8 cellular contexts compared by ENCODE assay signal in genomic region chr6:99822741-99823512, GRCh38.
DNase-seq lines count a peak whose midpoint lies in the region; ATAC-seq, FAIRE-seq and TF ChIP-seq lines count a peak whose summit lies in the region.

No MANE protein-coding gene starts in this region.

- H2AK5ac ChIP-seq in H1 (ENCODE audit: low read depth, low read length), result no peak overlapping the region

- ATAC-seq in GM19035 (IDR thresholded peaks at IDR 0.05; ENCODE audit: unreplicated experiment), result peak; percentile 72
- no peak for ATAC-seq in stimulated activated naive B cell treated with anti-CD40 and anti-IgM and Interleukin-4, amounts not matched to agents 10 μg/mL and 1 μg/mL and 100 μg/mL, for 72 hours (replicated peaks)

- TF ChIP-seq CTCF in D721Med (IDR thresholded peaks at IDR 0.05; ENCODE audit: insufficient read depth, missing control alignments) (peak; percentile 45), Peyer's patch (IDR thresholded peaks at IDR 0.05) (peak in 4 of 6 experiments; percentile 22 to 58 (median 42)), H1 (IDR thresholded peaks at IDR 0.05; ENCODE audit: control extremely low read depth in 1 of 3, insufficient read depth in 1 of 3, low read depth in 1 of 3, low read length in 3 of 3) (peak in 2 of 3 experiments; percentile 11 to 24; a peak in 2 of 4 replicates), stomach (IDR thresholded peaks at IDR 0.05) (peak in 1 of 7 experiments; percentile 43)

- peak; percentile 76 for TF ChIP-seq RAD21 in Ishikawa (IDR thresholded peaks at IDR 0.05; ENCODE audit: low read depth)
- peak; percentile 54 to 61 for TF ChIP-seq RAD21 in H1 (IDR thresholded peaks at IDR 0.05 in 1 of 2, conservative IDR thresholded peaks at IDR 0.05 in 1 of 2; ENCODE audit: low read depth in 2 of 2, low read length in 2 of 2)

- H4K5ac ChIP-seq in H1 (ENCODE audit: insufficient read length, low read depth, low read length), result no peak overlapping the region

- H3K56ac ChIP-seq in H1 (replicated peaks; ENCODE audit: insufficient read length, low read depth, low read length), result no peak overlapping the region

- FAIRE-seq in D721Med (lab: Jason Lieb, UNC) (no peak), H1 (lab: Jason Lieb, UNC) (no peak)

- no peak overlapping the region for H2BK15ac ChIP-seq in H1 (ENCODE audit: low read length)

- no peak overlapping the region for H3K4ac ChIP-seq in H1 (replicated peaks; ENCODE audit: insufficient read length, low read depth, low read length)

- peaks cover 2 to 6% of the 10 kb centered on the region in 2 donors for H3K9me3 Mint-ChIP-seq in stimulated activated naive B cell treated with anti-CD40 and anti-IgM and Interleukin-4, amounts not matched to agents 10 μg/mL and 1 μg/mL and 100 μg/mL, for 72 hours

- H3K9ac ChIP-seq in H1 (replicated peaks in 1 of 4; ENCODE audit: extremely low read depth in 1 of 4, low read depth in 3 of 4, low read length in 3 of 4) (no peak overlapping the region), mucosa of rectum (ENCODE audit: low read depth in 1 of 2, low read length in 2 of 2) (no peak overlapping the region)

- H3K4me3 Mint-ChIP-seq in stimulated activated naive B cell treated with anti-CD40 and anti-IgM and Interleukin-4, amounts not matched to agents 10 μg/mL and 1 μg/mL and 100 μg/mL, for 72 hours, result peak overlapping the region in 1 of 2 donors; percentile 35

- H3K4me3 ChIP-seq in Peyer's patch, result no peak overlapping the region
- peak overlapping the region; percentile 11 to 52 (median 26); a peak in 5 of 8 replicates for H3K4me3 ChIP-seq in H1 (ENCODE audit: extremely low read depth in 1 of 4, insufficient read depth in 2 of 4, low read depth in 3 of 4, low read length in 4 of 4)
- peak overlapping the region; percentile 23 to 30 for H3K4me3 ChIP-seq in mucosa of rectum (ENCODE audit: low read length in 2 of 2)
- no peak overlapping the region for H3K4me3 ChIP-seq in stomach

- H3K23me2 ChIP-seq in H1 (ENCODE audit: low read depth, low read length), result no peaks in the 10 kb centered on the region

- H3K4me2 ChIP-seq in H1 (ENCODE audit: insufficient read depth in 1 of 2, low read depth in 2 of 2, low read length in 2 of 2), result peak overlapping the region in 1 of 2 experiments; percentile 62; a peak in 3 of 4 replicates

- no peak overlapping the region for H2BK20ac ChIP-seq in H1 (ENCODE audit: low read length)

- H3K18ac ChIP-seq in H1 (ENCODE audit: extremely low read depth, low read length), result no peak overlapping the region

- H3K27me3 Mint-ChIP-seq in stimulated activated naive B cell treated with anti-CD40 and anti-IgM and Interleukin-4, amounts not matched to agents 10 μg/mL and 1 μg/mL and 100 μg/mL, for 72 hours, result peaks cover 26 to 35% of the 10 kb centered on the region in 2 donors

- no peak overlapping the region for H3K27ac ChIP-seq in Peyer's patch
- no peak overlapping the region for H3K27ac ChIP-seq in H1 (ENCODE audit: low read depth, low read length)
- H3K27ac ChIP-seq in mucosa of rectum (ENCODE audit: low read depth in 2 of 2, low read length in 2 of 2), result no peak overlapping the region
- H3K27ac ChIP-seq in stomach, result no peak overlapping the region

- no peaks in the 10 kb centered on the region for H3K79me1 ChIP-seq in H1 (ENCODE audit: low read depth, low read length)

- TF ChIP-seq POLR2A in Peyer's patch (IDR thresholded peaks at IDR 0.05) (no peak), H1 (IDR thresholded peaks at IDR 0.05; ENCODE audit: control extremely low read depth in 1 of 2, low read depth in 2 of 2, low read length in 2 of 2) (no peak), stomach (IDR thresholded peaks at IDR 0.05) (no peak)

- H3K14ac ChIP-seq in H1 (ENCODE audit: insufficient read length), result no peak overlapping the region

- H2BK5ac ChIP-seq in H1 (ENCODE audit: low read depth, low read length), result no peak overlapping the region

- DNase-seq in D721Med (ENCODE audit: insufficient read length, low spot score) (no peak), Peyer's patch (peak in 1 of 3 donors; percentile 45), H1 (ENCODE audit: low read depth in 1 of 2, low spot score in 2 of 2) (no peak), stomach (no peak)
- no peak for DNase-seq in stimulated activated naive B cell treated with anti-CD40 and anti-IgM and Interleukin-4, amounts not matched to agents 10 μg/mL and 1 μg/mL and 100 μg/mL, for 72 hours

- WGBS in H1 (ENCODE audit: extremely low coverage in 1 of 2, insufficient coverage in 1 of 2, insufficient read length in 1 of 2, insufficient replicate concordance in 2 of 2, low coverage in 1 of 2, low lambda C conversion rate in 2 of 2, missing lambda C conversion rate in 1 of 2), 2 experiments, result 66% methylated on average over 5 of the region's 5 CpGs; no CpG with 5 or more reads in 1 of the 2 experiments
- WGBS in stomach, 5 donors, result 15 to 34% (median 25%) methylated on average over 5 of the region's 5 CpGs

- H3K27ac Mint-ChIP-seq in stimulated activated naive B cell treated with anti-CD40 and anti-IgM and Interleukin-4, amounts not matched to agents 10 μg/mL and 1 μg/mL and 100 μg/mL, for 72 hours, result no peak overlapping the region

- no peak overlapping the region for H2BK12ac ChIP-seq in H1 (ENCODE audit: low read depth, low read length)

- H2AFZ ChIP-seq in H1 (ENCODE audit: low read length), result no peak overlapping the region

- H2BK120ac ChIP-seq in H1 (replicated peaks; ENCODE audit: low read depth, low read length), result no peak overlapping the region

- H3K4me1 ChIP-seq in Peyer's patch (no peaks in the 10 kb centered on the region), H1 (replicated peaks in 1 of 4; ENCODE audit: control insufficient read depth in 3 of 4, insufficient read depth in 4 of 4, low read length in 3 of 4) (peaks cover 0 to 5% (median 0%) of the 10 kb centered on the region in 4 experiments; a peak in 1 of 7 replicates), mucosa of rectum (ENCODE audit: control insufficient read depth in 2 of 2, insufficient read depth in 2 of 2, low read length in 2 of 2) (peaks cover 0 to 10% of the 10 kb centered on the region in 2 donors), stomach (peaks cover 0 to 7% (median 0%) of the 10 kb centered on the region in 4 donors)

- CTCF ChIA-PET in H1 (lab: Charles Lee; ENCODE audit: partially characterized antibody), result interaction anchor here (0.8 to 2.0 kb wide), 8 partner anchors 11 to 234 kb away, joined by 3 to 5 read pairs (median 3); no protein-coding TSS in a partner anchor

- H3K36me3 Mint-ChIP-seq in stimulated activated naive B cell treated with anti-CD40 and anti-IgM and Interleukin-4, amounts not matched to agents 10 μg/mL and 1 μg/mL and 100 μg/mL, for 72 hours, result no peaks in the 10 kb centered on the region

- no peaks in the 10 kb centered on the region for H3K9me3 ChIP-seq in Peyer's patch
- no peaks in the 10 kb centered on the region; a peak in 1 of 4 replicates for H3K9me3 ChIP-seq in H1 (ENCODE audit: insufficient read depth in 2 of 2, low read depth in 1 of 2, low read length in 1 of 2)
- no peaks in the 10 kb centered on the region for H3K9me3 ChIP-seq in mucosa of rectum (ENCODE audit: control insufficient read depth in 2 of 2, low read length in 2 of 2)
- H3K9me3 ChIP-seq in stomach, result no peaks in the 10 kb centered on the region

- TF ChIP-seq EP300 in Ishikawa (IDR thresholded peaks at IDR 0.05; ENCODE audit: borderline replicate concordance) (no peak), H1 (IDR thresholded peaks at IDR 0.05; ENCODE audit: borderline replicate concordance in 1 of 2, low read depth in 2 of 2, low read length in 2 of 2) (no peak), stomach (IDR thresholded peaks at IDR 0.05) (no peak)

- peaks cover 0 to 9% of the 10 kb centered on the region in 2 donors for H3K4me1 Mint-ChIP-seq in stimulated activated naive B cell treated with anti-CD40 and anti-IgM and Interleukin-4, amounts not matched to agents 10 μg/mL and 1 μg/mL and 100 μg/mL, for 72 hours

- H4K20me1 ChIP-seq in H1 (replicated peaks in 1 of 2; ENCODE audit: control insufficient read depth in 1 of 2, insufficient read depth in 2 of 2, low read length in 2 of 2), result no peaks in the 10 kb centered on the region

- H4K91ac ChIP-seq in H1 (replicated peaks; ENCODE audit: insufficient read length, low read length), result no peak overlapping the region

- H3K36me3 ChIP-seq in Peyer's patch (no peaks in the 10 kb centered on the region), H1 (ENCODE audit: control insufficient read depth in 2 of 4, insufficient read depth in 4 of 4, low read length in 3 of 4) (no peaks in the 10 kb centered on the region), mucosa of rectum (ENCODE audit: control insufficient read depth in 2 of 2, insufficient read depth in 2 of 2, low read length in 2 of 2) (no peaks in the 10 kb centered on the region), stomach (no peaks in the 10 kb centered on the region)

- POLR2A ChIA-PET in H1 (lab: Charles Lee; ENCODE audit: partially characterized antibody), result interaction anchor here (0.6 to 1.9 kb wide), 4 partner anchors 9 to 254 kb away, joined by 3 to 6 read pairs (median 4); partner anchors contain the start of gene CCNC

- no peak overlapping the region for H3K23ac ChIP-seq in H1 (ENCODE audit: insufficient read length)

- no peaks in the 10 kb centered on the region for H3K27me3 ChIP-seq in Peyer's patch
- H3K27me3 ChIP-seq in H1 (replicated peaks in 1 of 4; ENCODE audit: control insufficient read depth in 3 of 4, extremely low read depth in 1 of 4, insufficient read depth in 3 of 4, low read length in 3 of 4), result no peaks in the 10 kb centered on the region
- no peaks in the 10 kb centered on the region for H3K27me3 ChIP-seq in mucosa of rectum (ENCODE audit: control insufficient read depth in 2 of 2, insufficient read depth in 2 of 2, low read length in 2 of 2)
- H3K27me3 ChIP-seq in stomach, result peaks cover 0 to 32% (median 0%) of the 10 kb centered on the region in 3 donors

- no peak overlapping the region for H4K8ac ChIP-seq in H1 (ENCODE audit: extremely low read depth, insufficient read depth, low read length)

- H3K79me2 ChIP-seq in H1 (ENCODE audit: control insufficient read depth in 1 of 2, insufficient read depth in 2 of 2, low read length in 2 of 2), result no peaks in the 10 kb centered on the region

- intact Hi-C loops in stomach (cut with DNase I; ENCODE audit: low total_unique reads), result no loop called here

TF ChIP-seq in Ishikawa, 13 proteins besides CTCF, POLR2A, EP300 and RAD21 (continues in another document):
- TF ChIP-seq YY1 (IDR thresholded peaks at IDR 0.05; ENCODE audit: low read depth) (no peak), TEAD4 (IDR thresholded peaks at IDR 0.05) (no peak), NFIC (IDR thresholded peaks at IDR 0.05) (no peak), TAF1 (IDR thresholded peaks at IDR 0.05; ENCODE audit: low read depth) (no peak), EGR1 (IDR thresholded peaks at IDR 0.05) (no peak)

TF ChIP-seq in H1, 55 proteins besides CTCF, POLR2A, EP300 and RAD21 (continues in another document):
- TF ChIP-seq GABPA (IDR thresholded peaks at IDR 0.05; ENCODE audit: borderline replicate concordance, insufficient read depth, low read length), result no peak
- no peak for TF ChIP-seq ASH2L (IDR thresholded peaks at IDR 0.05; ENCODE audit: low read length)
- no peak for TF ChIP-seq RXRA (IDR thresholded peaks at IDR 0.05; ENCODE audit: insufficient read depth, low read depth, low read length)
- no peak for TF ChIP-seq TCF12 (IDR thresholded peaks at IDR 0.05; ENCODE audit: low read depth, low read length)
- TF ChIP-seq TAF7 (optimal IDR thresholded peaks at IDR 0.05; ENCODE audit: borderline replicate concordance, low read depth, low read length), result no peak
- no peak for TF ChIP-seq SP4 (IDR thresholded peaks at IDR 0.05; ENCODE audit: low read length)

Comparison
In these comparisons a context has a peak if more than half of its experiments do, and no peak if none do; other contexts are left out.
1. H3K4me3 ChIP-seq: peak in H1 (4 of 4) and mucosa of rectum (2 of 2); none in Peyer's patch (0 of 4) and stomach (0 of 4).